In the genomic region with DNA sequence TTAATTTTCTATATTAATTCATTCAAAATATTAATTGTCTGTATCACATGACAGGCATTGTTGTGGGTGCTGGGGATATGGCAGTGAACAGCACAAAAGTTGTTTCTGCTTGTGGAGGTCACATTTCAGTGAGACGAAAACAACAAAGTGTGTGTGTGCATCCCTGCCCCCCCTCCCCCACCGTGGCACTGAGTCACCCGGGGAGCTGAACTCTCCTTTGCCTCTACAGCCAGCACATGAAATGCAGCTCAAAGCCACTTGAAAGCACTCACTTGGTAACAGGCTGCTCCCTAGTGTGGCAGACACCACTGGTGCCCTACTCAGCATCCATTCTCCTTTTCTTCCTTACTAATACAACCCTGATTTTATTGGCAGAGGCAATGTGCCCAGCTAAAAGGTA, we compare ENCODE assay signal across 9 cellular contexts. TPM values are rescaled to one million over a fixed set of nuclear protein-coding genes. Genes with fewer than 3 reads are reported as not detected.
DNase-seq lines count a peak whose midpoint lies in the region; ATAC-seq and TF ChIP-seq lines count a peak whose summit lies in the region.
"Had no signal": no experiment of that assay in that cellular context is flagged by ENCODE, and none has a peak within 500 bp of the region (broad histone marks: within the 10 kb centered on the region; RNA-seq: fewer than 3 reads in every experiment).

No MANE protein-coding gene starts in this region.

- H3K4me1 ChIP-seq in GM23248 (ENCODE audit: insufficient read depth) (no peaks in the 10 kb centered on the region), RWPE2 (ENCODE audit: insufficient read depth, poor library complexity, severe bottlenecking) (no peaks in the 10 kb centered on the region)

- H3K27me3 ChIP-seq in GM23248 (replicated peaks; ENCODE audit: insufficient read depth) (no peaks in the 10 kb centered on the region), RWPE2 (ENCODE audit: insufficient read depth, poor library complexity, severe bottlenecking) (no peaks in the 10 kb centered on the region)

- no peaks in the 10 kb centered on the region for H4K20me1 ChIP-seq in GM23248 (ENCODE audit: insufficient read depth)

- no peaks in the 10 kb centered on the region for H3K9me3 Mint-ChIP-seq in immature natural killer cell

- H3F3A ChIP-seq in GM23248 (ENCODE audit: insufficient read depth) = peaks cover 9% of the 10 kb centered on the region

- H3K4me2 ChIP-seq in GM23248 (ENCODE audit: unreplicated experiment) = no peak overlapping the region

- no peaks in the 10 kb centered on the region for H3K9me2 ChIP-seq in GM23248 (ENCODE audit: insufficient read depth)

- peak; percentile 57; the same call in 1 of the 3 replicates for ATAC-seq in RWPE2 (ENCODE audit: low read depth)
- ATAC-seq in HG02642 (IDR thresholded peaks at IDR 0.05; ENCODE audit: poor library complexity, unreplicated experiment) = no peak
- no peak for ATAC-seq in HG02571 (IDR thresholded peaks at IDR 0.05; ENCODE audit: unreplicated experiment)

- H3K4me3 Mint-ChIP-seq in immature natural killer cell = no peak overlapping the region

- H3K4me3 ChIP-seq in GM23248 (no peak overlapping the region), RWPE2 (ENCODE audit: severe bottlenecking) (no peak overlapping the region)

- no peaks in the 10 kb centered on the region for H3K36me3 Mint-ChIP-seq in immature natural killer cell

- H3K4me1 Mint-ChIP-seq in immature natural killer cell = no peaks in the 10 kb centered on the region

- peak; percentile 66 for DNase-seq in GM23248
- DNase-seq in RWPE2 (ENCODE audit: low spot score) = no peak
- DNase-seq in amniotic epithelial cell (ENCODE audit: low read depth) = peak; percentile 56
- DNase-seq in stimulated activated CD4-positive, alpha-beta T cell treated with anti-CD3 and anti-CD28 coated beads, Interleukin-4, amount 100 ng/mL, for 1 hour = peak; percentile 48
- no peak for DNase-seq in retina
- no peak for DNase-seq in immature natural killer cell
- DNase-seq: Kasumi-1 had no signal

- TF ChIP-seq CTCF in RWPE2 (IDR thresholded peaks at IDR 0.05; ENCODE audit: poor library complexity, severe bottlenecking) = no peak

- H3K27ac Mint-ChIP-seq in immature natural killer cell = no peak overlapping the region

- H3K36me3 ChIP-seq in GM23248 (ENCODE audit: low read depth) = no peaks in the 10 kb centered on the region
- no peaks in the 10 kb centered on the region for H3K36me3 ChIP-seq in RWPE2 (ENCODE audit: low read depth)

- H3K9me3 ChIP-seq in GM23248 (ENCODE audit: low read depth) = no peaks in the 10 kb centered on the region
- H3K9me3 ChIP-seq in RWPE2 (ENCODE audit: severe bottlenecking) = no peaks in the 10 kb centered on the region

- H3K79me2 ChIP-seq in GM23248 (ENCODE audit: insufficient read depth) = no peaks in the 10 kb centered on the region

- no peak overlapping the region for H2AFZ ChIP-seq in GM23248

- peaks cover 0 to 10% (median 4%) of the 10 kb centered on the region in 3 donors for H3K27me3 Mint-ChIP-seq in immature natural killer cell (ENCODE audit: low read depth in 3 of 3)

- no peak overlapping the region for H3K27ac ChIP-seq in GM23248
- no peak overlapping the region for H3K27ac ChIP-seq in RWPE2 (ENCODE audit: poor library complexity, severe bottlenecking)

- WGBS in GM23248 (ENCODE audit: low coverage in 1 of 2, low lambda C conversion rate in 2 of 2, missing lambda C conversion rate in 2 of 2), 2 experiments = 19 to 24% methylated on average over 3 of the region's 3 CpGs

- in situ Hi-C loops in GM23248 (cut with MboI) = no loop called here

- H3K9ac ChIP-seq in GM23248 = no peak overlapping the region

RNA-seq across cellular contexts. Expression of gene SCAMP5, which starts 16.9 kb away (rescaled TPM):
- total RNA-seq in GM23248 (2014; rRNA removed; shearing (Covaris generic)) = 1.0 and 4.0 TPM in 2 replicates
- 0.23 TPM in 1 of 2 replicates, not detected in the other for polyA plus RNA-seq in GM23248 (2016; fragmentation: Nextera tagmentation; extraction: Ambion mirVana)
- polyA plus RNA-seq in immature natural killer cell = not detected

RNA-seq across cellular contexts. Expression of gene RPP25, which starts 21.9 kb away (rescaled TPM):
- 4.0 and 4.5 TPM in 2 replicates for total RNA-seq in GM23248 (2014; rRNA removed; shearing (Covaris generic))
- polyA plus RNA-seq in GM23248 (2016; fragmentation: Nextera tagmentation; extraction: Ambion mirVana) (3.4 and 3.6 TPM in 2 replicates), immature natural killer cell (1 to 10 TPM; 1.4 to 3.1 (median 2.1) TPM)

RNA-seq across cellular contexts. Expression of gene COX5A, which starts 40.6 kb away (rescaled TPM):
- 48.2 and 65.3 TPM in 2 replicates for total RNA-seq in GM23248 (2014; rRNA removed; shearing (Covaris generic))
- 315 and 321 TPM in 2 replicates for polyA plus RNA-seq in GM23248 (2016; fragmentation: Nextera tagmentation; extraction: Ambion mirVana)
- polyA plus RNA-seq in immature natural killer cell = 100 to 1,000 TPM; 373 to 458 (median 447) TPM

RNA-seq across cellular contexts. Expression of gene PPCDC, which starts 44.9 kb away (rescaled TPM):
- total RNA-seq in GM23248 (2014; rRNA removed; shearing (Covaris generic)) = 11.3 and 20.0 TPM in 2 replicates
- 9.0 and 11.0 TPM in 2 replicates for polyA plus RNA-seq in GM23248 (2016; fragmentation: Nextera tagmentation; extraction: Ambion mirVana)
- 10 to 100 TPM; 20.8 to 23.9 (median 23.1) TPM for polyA plus RNA-seq in immature natural killer cell

Comparison
In these comparisons a context has a peak if more than half of its experiments do, and no peak if none do; other contexts are left out.
1. DNase-seq: peak in GM23248 (single experiment), amniotic epithelial cell (single experiment) and stimulated activated CD4-positive, alpha-beta T cell treated with anti-CD3 and anti-CD28 coated beads, Interleukin-4, amount 100 ng/mL, for 1 hour (single experiment); none in RWPE2 (single experiment), retina (single experiment) and immature natural killer cell (0 of 3).